In genomic region chr4:3217266-3217665, GRCh38 we compare ENCODE assay signal across 1 cellular context.
TF ChIP-seq lines count a peak whose summit lies in the region.

No MANE protein-coding gene starts in this region.

TF ChIP-seq in GM12878, 131 proteins besides CTCF, POLR2A, EP300 and RAD21:
- TF ChIP-seq CEBPZ (IDR thresholded peaks at IDR 0.05; ENCODE audit: low read depth, low read length) (no peak), ZNF207 (IDR thresholded peaks at IDR 0.05; ENCODE audit: borderline replicate concordance) (no peak), KAT2A (conservative IDR thresholded peaks at IDR 0.05; ENCODE audit: control insufficient read depth, low read depth, low read length) (no peak), POLR2AphosphoS2 (IDR thresholded peaks at IDR 0.05; ENCODE audit: low read depth, low read length) (no peak), SMC3 (IDR thresholded peaks at IDR 0.05; ENCODE audit: borderline replicate concordance, low read length) (no peak), ATF3 (IDR thresholded peaks at IDR 0.05; ENCODE audit: borderline replicate concordance, extremely low read depth, low read depth, low read length) (no peak), ESRRA (IDR thresholded peaks at IDR 0.05; ENCODE audit: low read length) (no peak), TAF1 (IDR thresholded peaks at IDR 0.05; ENCODE audit: borderline replicate concordance, low read depth, low read length) (no peak), ZNF687 (IDR thresholded peaks at IDR 0.05) (no peak), CREB1 (IDR thresholded peaks at IDR 0.05; ENCODE audit: low read depth) (no peak), CBX3 (IDR thresholded peaks at IDR 0.05; ENCODE audit: borderline replicate concordance, low read depth) (no peak), SMAD5 (IDR thresholded peaks at IDR 0.05; ENCODE audit: low read depth) (no peak), ELK1 (IDR thresholded peaks at IDR 0.05; ENCODE audit: low read depth, low read length) (no peak), ZNF274 (IDR thresholded peaks at IDR 0.05; ENCODE audit: insufficient read depth, insufficient read length) (no peak), HDAC2 (IDR thresholded peaks at IDR 0.05) (no peak), EGR1 (IDR thresholded peaks at IDR 0.05; ENCODE audit: borderline replicate concordance in 1 of 2, low read depth in 2 of 2, low read length in 2 of 2) (no peak), CEBPB (IDR thresholded peaks at IDR 0.05; ENCODE audit: borderline replicate concordance in 1 of 2, low read depth in 2 of 2, low read length in 2 of 2) (no peak), ZNF217 (IDR thresholded peaks at IDR 0.05) (no peak), NFIC (IDR thresholded peaks at IDR 0.05; ENCODE audit: low read depth, low read length) (no peak), E2F4 (IDR thresholded peaks at IDR 0.05; ENCODE audit: low read depth, low read length) (no peak)
